In genomic region chr2:153870308-153870707, GRCh38 we compare ENCODE assay signal across 1 cellular context.
TF ChIP-seq lines count a peak whose summit lies in the region.

No MANE protein-coding gene starts in this region.

TF ChIP-seq in HepG2, 621 proteins besides CTCF, POLR2A, EP300 and RAD21:
- TF ChIP-seq SMC3 (IDR thresholded peaks at IDR 0.05; ENCODE audit: low read length) (peak; percentile 52; the same call in 1 of the 2 replicates), ZBTB7A (CRISPR knock-in tag; IDR thresholded peaks at IDR 0.05) (no peak), TEAD3 (CRISPR knock-in tag; optimal IDR thresholded peaks at IDR 0.05; ENCODE audit: borderline replicate concordance) (peak; percentile 58), STAG1 (CRISPR knock-in tag; IDR thresholded peaks at IDR 0.05) (peak; percentile 31; the same call in 1 of the 2 replicates)
TF ChIP-seq in HepG2: peak in this region for 3.
